23 cellular contexts compared by ENCODE assay signal in the genomic region with DNA sequence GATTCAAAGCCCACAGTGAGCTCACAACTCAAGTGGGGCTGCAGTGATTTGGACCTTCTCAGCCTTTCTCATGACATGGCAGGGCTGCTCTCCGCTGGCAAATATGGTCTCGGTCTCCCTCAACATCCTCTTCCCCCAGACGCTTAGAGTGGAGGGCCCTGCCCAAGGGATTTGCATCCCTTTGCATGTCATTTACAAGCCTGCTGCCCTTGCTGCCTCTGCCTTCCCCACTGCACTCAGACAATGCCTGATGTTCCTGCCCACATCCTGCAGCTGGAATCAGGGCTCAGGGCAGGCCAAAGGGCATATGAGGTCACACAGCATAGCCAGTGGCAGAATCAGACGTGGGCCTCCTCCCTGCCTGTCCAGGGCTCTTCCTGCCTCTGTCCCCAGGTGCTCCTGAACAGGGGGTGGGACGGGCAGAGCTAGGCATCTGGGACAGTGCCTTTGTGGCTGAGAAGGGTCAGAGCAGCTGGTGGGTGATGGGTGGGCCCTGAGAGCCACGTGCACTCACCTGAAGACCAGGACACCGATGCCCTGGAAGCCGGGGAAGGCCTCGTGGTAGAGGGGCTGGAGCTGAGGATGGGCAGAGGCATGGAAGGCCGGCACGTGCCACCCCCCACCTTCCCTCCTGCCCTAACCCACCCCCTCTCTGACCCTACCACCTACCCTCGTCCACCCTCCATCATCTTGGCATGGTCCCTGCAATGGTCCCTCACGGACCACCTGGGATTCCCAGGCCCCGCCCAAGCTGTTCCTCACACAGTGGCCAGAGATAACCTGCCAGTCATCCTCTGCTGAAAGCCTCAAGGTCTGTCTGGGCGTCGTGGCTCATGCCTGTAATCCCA. TPM values are rescaled to one million over a fixed set of nuclear protein-coding genes. Genes with fewer than 3 reads are reported as not detected.
DNase-seq lines count a peak whose midpoint lies in the region; ATAC-seq and TF ChIP-seq lines count a peak whose summit lies in the region.
"Had no signal": no experiment of that assay in that cellular context is flagged by ENCODE, and none has a peak within 500 bp of the region (broad histone marks: within the 10 kb centered on the region; RNA-seq: fewer than 3 reads in every experiment).

No MANE protein-coding gene starts in this region.

- TF ChIP-seq EP300 in sigmoid colon (IDR thresholded peaks at IDR 0.05) = no peak

- 79 to 81% methylated on average over 16 of the region's 16 CpGs for WGBS in sigmoid colon, 2 donors

- H3K4me1 ChIP-seq in sigmoid colon = no peaks in the 10 kb centered on the region
- H3K4me1 ChIP-seq: testis had no signal

- H3K27me3 ChIP-seq in sigmoid colon = peaks cover 0 to 40% (median 6%) of the 10 kb centered on the region in 3 donors
- H3K27me3 ChIP-seq: testis had no signal

- H3K4me3 Mint-ChIP-seq in activated T-helper 1 cell treated with anti-CD3 and anti-CD28 coated beads, Interleukin-12 subunit alpha, Interleukin-12 subunit beta, Interleukin-2, Interleukin-4 antibody, amounts not matched to agents 30 ng/mL and 10 ng/mL and 1 ng/mL, durations not matched to agents 14 hours and 24 hours and 36 hours = no peak overlapping the region
- H3K4me3 Mint-ChIP-seq: activated CD8-positive, alpha-beta T cell treated with anti-CD3 and anti-CD28 coated beads for 36 hours; central memory CD8-positive, alpha-beta T cell; T-helper 1 cell treated with Interleukin-12 subunit alpha and Interleukin-12 subunit beta and Interleukin-4 antibody, amounts not matched to agents 30 μg/mL and 1 μg/mL, for 36 hours had no signal

- no peak for TF ChIP-seq POLR2A in NB4 (IDR thresholded peaks at IDR 0.05; ENCODE audit: extremely low read depth, insufficient read length)
- TF ChIP-seq POLR2A in sigmoid colon (IDR thresholded peaks at IDR 0.05) = no peak

- no peak for ATAC-seq in left ventricle myocardium superior
- ATAC-seq: activated CD8-positive, alpha-beta T cell treated with anti-CD3 and anti-CD28 coated beads for 36 hours had no signal

- H3K9me3 Mint-ChIP-seq in activated T-helper 1 cell treated with anti-CD3 and anti-CD28 coated beads, Interleukin-12 subunit alpha, Interleukin-12 subunit beta, Interleukin-2, Interleukin-4 antibody, amounts not matched to agents 30 ng/mL and 10 ng/mL and 1 ng/mL, durations not matched to agents 14 hours and 24 hours and 36 hours = no peaks in the 10 kb centered on the region
- H3K9me3 Mint-ChIP-seq: activated CD8-positive, alpha-beta T cell treated with anti-CD3 and anti-CD28 coated beads for 36 hours; central memory CD8-positive, alpha-beta T cell; T-helper 1 cell treated with Interleukin-12 subunit alpha and Interleukin-12 subunit beta and Interleukin-4 antibody, amounts not matched to agents 30 μg/mL and 1 μg/mL, for 36 hours had no signal

- H3K9me3 ChIP-seq in sigmoid colon = no peaks in the 10 kb centered on the region
- H3K9me3 ChIP-seq: testis had no signal

- intact Hi-C loops in left ventricle myocardium superior (cut with micrococcal nuclease) (no loop called here), sigmoid colon (cut with DNase I) (no loop called here)
- intact Hi-C loops in activated T-helper 1 cell treated with anti-CD3 and anti-CD28 coated beads, Interleukin-12 subunit alpha, Interleukin-12 subunit beta, Interleukin-2, Interleukin-4 antibody, amounts not matched to agents 30 ng/mL and 10 ng/mL and 1 ng/mL, durations not matched to agents 14 hours and 24 hours and 36 hours (cut with micrococcal nuclease) = no loop called here

- H3K36me3 Mint-ChIP-seq in activated T-helper 1 cell treated with anti-CD3 and anti-CD28 coated beads, Interleukin-12 subunit alpha, Interleukin-12 subunit beta, Interleukin-2, Interleukin-4 antibody, amounts not matched to agents 30 ng/mL and 10 ng/mL and 1 ng/mL, durations not matched to agents 14 hours and 24 hours and 36 hours (ENCODE audit: low read depth) = no peaks in the 10 kb centered on the region

- H3K36me3 ChIP-seq in sigmoid colon = no peaks in the 10 kb centered on the region

- H3K4me1 Mint-ChIP-seq in activated T-helper 1 cell treated with anti-CD3 and anti-CD28 coated beads, Interleukin-12 subunit alpha, Interleukin-12 subunit beta, Interleukin-2, Interleukin-4 antibody, amounts not matched to agents 30 ng/mL and 10 ng/mL and 1 ng/mL, durations not matched to agents 14 hours and 24 hours and 36 hours (ENCODE audit: low read depth) = no peaks in the 10 kb centered on the region
- H3K4me1 Mint-ChIP-seq: central memory CD8-positive, alpha-beta T cell had no signal

- no peak overlapping the region for H3K27ac Mint-ChIP-seq in activated T-helper 1 cell treated with anti-CD3 and anti-CD28 coated beads, Interleukin-12 subunit alpha, Interleukin-12 subunit beta, Interleukin-2, Interleukin-4 antibody, amounts not matched to agents 30 ng/mL and 10 ng/mL and 1 ng/mL, durations not matched to agents 14 hours and 24 hours and 36 hours
- H3K27ac Mint-ChIP-seq: activated CD8-positive, alpha-beta T cell treated with anti-CD3 and anti-CD28 coated beads for 36 hours; T-helper 1 cell treated with Interleukin-12 subunit alpha and Interleukin-12 subunit beta and Interleukin-4 antibody, amounts not matched to agents 30 μg/mL and 1 μg/mL, for 36 hours had no signal

- no peak for TF ChIP-seq CTCF in NB4 (IDR thresholded peaks at IDR 0.05; ENCODE audit: low read depth, low read length)
- no peak for TF ChIP-seq CTCF in sigmoid colon (IDR thresholded peaks at IDR 0.05)

- H3K27me3 Mint-ChIP-seq in activated T-helper 1 cell treated with anti-CD3 and anti-CD28 coated beads, Interleukin-12 subunit alpha, Interleukin-12 subunit beta, Interleukin-2, Interleukin-4 antibody, amounts not matched to agents 30 ng/mL and 10 ng/mL and 1 ng/mL, durations not matched to agents 14 hours and 24 hours and 36 hours (ENCODE audit: insufficient read depth) = peaks cover 4% of the 10 kb centered on the region

- H3K4me3 ChIP-seq in NB4 (ENCODE audit: low read depth, low read length) (no peak overlapping the region), sigmoid colon (no peak overlapping the region)
- H3K4me3 ChIP-seq: testis had no signal

- no peak overlapping the region for H3K27ac ChIP-seq in sigmoid colon
- H3K27ac ChIP-seq: 22Rv1, parathyroid adenoma, testis, VCaP had no signal

- DNase-seq in DMS53 (lab: John Stamatoyannopoulos, UW) (peak; percentile 24), DMS53 treated with DMSO at 0.1 percent for 48 hours (lab: John Stamatoyannopoulos, UW; ENCODE audit: unreplicated experiment) (no peak), NB4 (ENCODE audit: low read depth) (peak; percentile 46), left ventricle myocardium superior (peak; percentile 13), sigmoid colon (peak; percentile 52), CD1c-positive myeloid dendritic cell (ENCODE audit: extremely low spot score) (no peak), SIG-M5 (lab: John Stamatoyannopoulos, UW) (no peak)
- no peak for DNase-seq in activated T-helper 1 cell treated with anti-CD3 and anti-CD28 coated beads, Interleukin-12 subunit alpha, Interleukin-12 subunit beta, Interleukin-2, Interleukin-4 antibody, amounts not matched to agents 30 ng/mL and 10 ng/mL and 1 ng/mL, durations not matched to agents 14 hours and 24 hours and 36 hours (ENCODE audit: low spot score)
- DNase-seq: activated CD8-positive, alpha-beta T cell treated with anti-CD3 and anti-CD28 coated beads for 36 hours; amygdala; C1 segment of cervical spinal cord; DMS79; effector CD4-positive, alpha-beta T cell; hippocampal formation; NCI-H1694; NCI-H226; small intestine; testis had no signal

RNA-seq across cellular contexts. Expression of a gene that starts 27.4 kb away (rescaled TPM):
- not detected for total RNA-seq in left ventricle myocardium superior
- under 1 TPM in 1 of 4 donors, not detected in 3; 0.33 TPM for total RNA-seq in sigmoid colon
- polyA plus RNA-seq in sigmoid colon = not detected
- total RNA-seq in activated T-helper 1 cell treated with anti-CD3 and anti-CD28 coated beads, Interleukin-12 subunit alpha, Interleukin-12 subunit beta, Interleukin-2, Interleukin-4 antibody, amounts not matched to agents 30 ng/mL and 10 ng/mL and 1 ng/mL, durations not matched to agents 14 hours and 24 hours and 36 hours = not detected in 2 replicates
- total RNA-seq: activated CD8-positive, alpha-beta T cell treated with anti-CD3 and anti-CD28 coated beads for 36 hours had no signal
- polyA plus RNA-seq: small intestine had no signal

RNA-seq across cellular contexts. Expression of a gene that starts 29.1 kb away (rescaled TPM):
- total RNA-seq in left ventricle myocardium superior = 14.8 TPM
- total RNA-seq in sigmoid colon = 10 to 100 TPM in 2 of 4 donors, 1 to 10 TPM in 2; 4.9 to 20.2 (median 12.0) TPM
- 10 to 100 TPM in 1 of 3 donors, 1 to 10 TPM in 2; 7.8 to 17.2 (median 9.5) TPM for polyA plus RNA-seq in sigmoid colon
- total RNA-seq in activated T-helper 1 cell treated with anti-CD3 and anti-CD28 coated beads, Interleukin-12 subunit alpha, Interleukin-12 subunit beta, Interleukin-2, Interleukin-4 antibody, amounts not matched to agents 30 ng/mL and 10 ng/mL and 1 ng/mL, durations not matched to agents 14 hours and 24 hours and 36 hours = 46.1 and 49.5 TPM in 2 replicates

RNA-seq across cellular contexts. Expression of a gene that starts 51.9 kb away (rescaled TPM):
- total RNA-seq in left ventricle myocardium superior (not detected), sigmoid colon (not detected)
- not detected for polyA plus RNA-seq in sigmoid colon
- not detected in 2 replicates for total RNA-seq in activated T-helper 1 cell treated with anti-CD3 and anti-CD28 coated beads, Interleukin-12 subunit alpha, Interleukin-12 subunit beta, Interleukin-2, Interleukin-4 antibody, amounts not matched to agents 30 ng/mL and 10 ng/mL and 1 ng/mL, durations not matched to agents 14 hours and 24 hours and 36 hours
- total RNA-seq: activated CD8-positive, alpha-beta T cell treated with anti-CD3 and anti-CD28 coated beads for 36 hours had no signal
- polyA plus RNA-seq: small intestine had no signal

Comparison
In these comparisons a context has a peak if more than half of its experiments do, and no peak if none do; other contexts are left out.
1. DNase-seq: peak in DMS53 (single experiment), NB4 (single experiment), left ventricle myocardium superior (single experiment) and sigmoid colon (single experiment); none in DMS53 treated with DMSO at 0.1 percent for 48 hours (single experiment), CD1c-positive myeloid dendritic cell (single experiment), activated T-helper 1 cell treated with anti-CD3 and anti-CD28 coated beads, Interleukin-12 subunit alpha, Interleukin-12 subunit beta, Interleukin-2, Interleukin-4 antibody, amounts not matched to agents 30 ng/mL and 10 ng/mL and 1 ng/mL, durations not matched to agents 14 hours and 24 hours and 36 hours (single experiment) and SIG-M5 (single experiment).